Comparison of ENCODE assay signal across 1 cellular context in the genomic region with DNA sequence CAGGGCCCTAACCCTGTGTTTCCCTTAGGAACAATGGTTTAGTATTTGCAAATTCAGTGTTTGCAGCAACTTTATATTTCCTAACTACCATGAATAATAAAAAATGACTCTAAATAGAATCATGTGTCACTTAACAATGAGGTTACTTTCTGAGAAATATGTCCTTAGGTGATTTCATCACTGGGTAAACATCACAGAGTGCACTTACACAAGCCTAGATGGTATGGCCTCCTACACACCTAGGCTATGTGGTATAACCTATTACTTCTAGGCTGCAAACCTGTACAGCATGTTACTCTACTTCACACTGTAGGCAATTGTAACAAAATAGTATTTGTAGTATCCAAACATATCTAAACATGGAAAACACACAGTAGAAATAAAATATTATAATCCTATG.
A peak's percentile ranks its signal among the peaks of the same experiment; 100 is the strongest.
TF ChIP-seq lines count a peak whose summit lies in the region.

No MANE protein-coding gene starts in this region.

TF ChIP-seq in HepG2, 621 proteins besides CTCF, POLR2A, EP300 and RAD21 (continued from another document):
- TF ChIP-seq, protein P1, sequence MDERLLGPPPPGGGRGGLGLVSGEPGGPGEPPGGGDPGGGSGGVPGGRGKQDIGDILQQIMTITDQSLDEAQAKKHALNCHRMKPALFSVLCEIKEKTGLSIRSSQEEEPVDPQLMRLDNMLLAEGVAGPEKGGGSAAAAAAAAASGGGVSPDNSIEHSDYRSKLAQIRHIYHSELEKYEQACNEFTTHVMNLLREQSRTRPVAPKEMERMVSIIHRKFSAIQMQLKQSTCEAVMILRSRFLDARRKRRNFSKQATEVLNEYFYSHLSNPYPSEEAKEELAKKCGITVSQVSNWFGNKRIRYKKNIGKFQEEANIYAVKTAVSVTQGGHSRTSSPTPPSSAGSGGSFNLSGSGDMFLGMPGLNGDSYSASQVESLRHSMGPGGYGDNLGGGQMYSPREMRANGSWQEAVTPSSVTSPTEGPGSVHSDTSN (CRISPR knock-in tag; IDR thresholded peaks at IDR 0.05) = no peak
- TF ChIP-seq, protein P2, sequence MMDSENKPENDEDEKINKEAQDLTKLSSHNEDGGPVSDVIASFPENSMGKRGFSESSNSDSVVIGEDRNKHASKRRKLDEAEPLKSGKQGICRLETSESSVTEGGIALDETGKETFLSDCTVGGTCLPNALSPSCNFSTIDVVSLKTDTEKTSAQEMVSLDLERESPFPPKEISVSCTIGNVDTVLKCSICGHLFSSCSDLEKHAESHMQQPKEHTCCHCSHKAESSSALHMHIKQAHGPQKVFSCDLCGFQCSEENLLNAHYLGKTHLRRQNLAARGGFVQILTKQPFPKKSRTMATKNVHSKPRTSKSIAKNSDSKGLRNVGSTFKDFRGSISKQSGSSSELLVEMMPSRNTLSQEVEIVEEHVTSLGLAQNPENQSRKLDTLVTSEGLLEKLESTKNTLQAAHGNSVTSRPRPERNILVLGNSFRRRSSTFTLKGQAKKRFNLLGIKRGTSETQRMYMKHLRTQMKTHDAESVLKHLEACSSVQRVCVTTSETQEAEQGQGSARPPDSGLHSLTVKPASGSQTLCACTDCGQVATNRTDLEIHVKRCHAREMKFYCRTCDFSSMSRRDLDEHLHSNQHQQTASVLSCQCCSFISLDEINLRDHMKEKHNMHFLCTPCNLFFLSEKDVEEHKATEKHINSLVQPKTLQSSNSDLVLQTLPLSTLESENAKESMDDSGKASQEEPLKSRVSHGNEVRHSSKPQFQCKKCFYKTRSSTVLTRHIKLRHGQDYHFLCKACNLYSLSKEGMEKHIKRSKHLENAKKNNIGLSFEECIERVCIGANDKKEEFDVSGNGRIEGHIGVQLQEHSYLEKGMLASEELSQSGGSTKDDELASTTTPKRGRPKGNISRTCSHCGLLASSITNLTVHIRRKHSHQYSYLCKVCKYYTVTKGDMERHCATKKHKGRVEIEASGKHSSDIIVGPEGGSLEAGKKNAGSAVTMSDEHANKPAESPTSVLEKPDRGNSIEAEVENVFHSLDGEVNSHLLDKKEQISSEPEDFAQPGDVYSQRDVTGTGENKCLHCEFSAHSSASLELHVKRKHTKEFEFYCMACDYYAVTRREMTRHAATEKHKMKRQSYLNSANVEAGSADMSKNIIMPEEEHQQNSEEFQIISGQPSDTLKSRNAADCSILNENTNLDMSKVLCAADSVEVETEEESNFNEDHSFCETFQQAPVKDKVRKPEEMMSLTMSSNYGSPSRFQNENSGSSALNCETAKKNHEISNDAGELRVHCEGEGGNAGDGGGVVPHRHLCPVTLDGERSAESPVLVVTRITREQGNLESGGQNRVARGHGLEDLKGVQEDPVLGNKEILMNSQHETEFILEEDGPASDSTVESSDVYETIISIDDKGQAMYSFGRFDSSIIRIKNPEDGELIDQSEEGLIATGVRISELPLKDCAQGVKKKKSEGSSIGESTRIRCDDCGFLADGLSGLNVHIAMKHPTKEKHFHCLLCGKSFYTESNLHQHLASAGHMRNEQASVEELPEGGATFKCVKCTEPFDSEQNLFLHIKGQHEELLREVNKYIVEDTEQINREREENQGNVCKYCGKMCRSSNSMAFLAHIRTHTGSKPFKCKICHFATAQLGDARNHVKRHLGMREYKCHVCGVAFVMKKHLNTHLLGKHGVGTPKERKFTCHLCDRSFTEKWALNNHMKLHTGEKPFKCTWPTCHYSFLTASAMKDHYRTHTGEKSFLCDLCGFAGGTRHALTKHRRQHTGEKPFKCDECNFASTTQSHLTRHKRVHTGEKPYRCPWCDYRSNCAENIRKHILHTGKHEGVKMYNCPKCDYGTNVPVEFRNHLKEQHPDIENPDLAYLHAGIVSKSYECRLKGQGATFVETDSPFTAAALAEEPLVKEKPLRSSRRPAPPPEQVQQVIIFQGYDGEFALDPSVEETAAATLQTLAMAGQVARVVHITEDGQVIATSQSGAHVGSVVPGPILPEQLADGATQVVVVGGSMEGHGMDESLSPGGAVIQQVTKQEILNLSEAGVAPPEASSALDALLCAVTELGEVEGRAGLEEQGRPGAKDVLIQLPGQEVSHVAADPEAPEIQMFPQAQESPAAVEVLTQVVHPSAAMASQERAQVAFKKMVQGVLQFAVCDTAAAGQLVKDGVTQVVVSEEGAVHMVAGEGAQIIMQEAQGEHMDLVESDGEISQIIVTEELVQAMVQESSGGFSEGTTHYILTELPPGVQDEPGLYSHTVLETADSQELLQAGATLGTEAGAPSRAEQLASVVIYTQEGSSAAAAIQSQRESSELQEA (CRISPR knock-in tag; IDR thresholded peaks at IDR 0.05; ENCODE audit: not compliant biosample characterization) = no peak
- TF ChIP-seq CCDC6 (CRISPR knock-in tag; IDR thresholded peaks at IDR 0.05) (no peak), ZNF567 (CRISPR knock-in tag; IDR thresholded peaks at IDR 0.05; ENCODE audit: borderline replicate concordance) (no peak), SIX4 (CRISPR knock-in tag; IDR thresholded peaks at IDR 0.05) (no peak), ATRX (CRISPR knock-in tag; IDR thresholded peaks at IDR 0.05; ENCODE audit: borderline replicate concordance) (no peak), MEIS1 (CRISPR knock-in tag; IDR thresholded peaks at IDR 0.05; ENCODE audit: borderline replicate concordance) (no peak), ZNF335 (CRISPR knock-in tag; IDR thresholded peaks at IDR 0.05) (no peak), CHCHD3 (CRISPR knock-in tag; IDR thresholded peaks at IDR 0.05) (no peak), ATF7 (IDR thresholded peaks at IDR 0.05) (no peak), ATF7 (CRISPR knock-in tag; IDR thresholded peaks at IDR 0.05) (no peak), HCFC1 (IDR thresholded peaks at IDR 0.05; ENCODE audit: low read depth, low read length) (no peak), ZFX (CRISPR knock-in tag; IDR thresholded peaks at IDR 0.05; ENCODE audit: low read depth) (no peak), ZMYM4 (CRISPR knock-in tag; IDR thresholded peaks at IDR 0.05) (no peak), ZNF256 (CRISPR knock-in tag; conservative IDR thresholded peaks at IDR 0.05) (no peak), CEBPG (CRISPR knock-in tag; IDR thresholded peaks at IDR 0.05) (peak; percentile 56; the same call in 1 of the 2 replicates), FOXA1 (IDR thresholded peaks at IDR 0.05) (no peak), FOXA1 (CRISPR knock-in tag; IDR thresholded peaks at IDR 0.05) (peak; percentile 64), ZNF207 (IDR thresholded peaks at IDR 0.05; ENCODE audit: borderline replicate concordance) (no peak), SOX5 (CRISPR knock-in tag; IDR thresholded peaks at IDR 0.05; ENCODE audit: borderline replicate concordance) (peak; percentile 9; the same call in 1 of the 2 replicates), ZNF546 (CRISPR knock-in tag; conservative IDR thresholded peaks at IDR 0.05) (no peak), RFXANK (CRISPR knock-in tag; IDR thresholded peaks at IDR 0.05) (no peak)
- TF ChIP-seq, protein P3, sequence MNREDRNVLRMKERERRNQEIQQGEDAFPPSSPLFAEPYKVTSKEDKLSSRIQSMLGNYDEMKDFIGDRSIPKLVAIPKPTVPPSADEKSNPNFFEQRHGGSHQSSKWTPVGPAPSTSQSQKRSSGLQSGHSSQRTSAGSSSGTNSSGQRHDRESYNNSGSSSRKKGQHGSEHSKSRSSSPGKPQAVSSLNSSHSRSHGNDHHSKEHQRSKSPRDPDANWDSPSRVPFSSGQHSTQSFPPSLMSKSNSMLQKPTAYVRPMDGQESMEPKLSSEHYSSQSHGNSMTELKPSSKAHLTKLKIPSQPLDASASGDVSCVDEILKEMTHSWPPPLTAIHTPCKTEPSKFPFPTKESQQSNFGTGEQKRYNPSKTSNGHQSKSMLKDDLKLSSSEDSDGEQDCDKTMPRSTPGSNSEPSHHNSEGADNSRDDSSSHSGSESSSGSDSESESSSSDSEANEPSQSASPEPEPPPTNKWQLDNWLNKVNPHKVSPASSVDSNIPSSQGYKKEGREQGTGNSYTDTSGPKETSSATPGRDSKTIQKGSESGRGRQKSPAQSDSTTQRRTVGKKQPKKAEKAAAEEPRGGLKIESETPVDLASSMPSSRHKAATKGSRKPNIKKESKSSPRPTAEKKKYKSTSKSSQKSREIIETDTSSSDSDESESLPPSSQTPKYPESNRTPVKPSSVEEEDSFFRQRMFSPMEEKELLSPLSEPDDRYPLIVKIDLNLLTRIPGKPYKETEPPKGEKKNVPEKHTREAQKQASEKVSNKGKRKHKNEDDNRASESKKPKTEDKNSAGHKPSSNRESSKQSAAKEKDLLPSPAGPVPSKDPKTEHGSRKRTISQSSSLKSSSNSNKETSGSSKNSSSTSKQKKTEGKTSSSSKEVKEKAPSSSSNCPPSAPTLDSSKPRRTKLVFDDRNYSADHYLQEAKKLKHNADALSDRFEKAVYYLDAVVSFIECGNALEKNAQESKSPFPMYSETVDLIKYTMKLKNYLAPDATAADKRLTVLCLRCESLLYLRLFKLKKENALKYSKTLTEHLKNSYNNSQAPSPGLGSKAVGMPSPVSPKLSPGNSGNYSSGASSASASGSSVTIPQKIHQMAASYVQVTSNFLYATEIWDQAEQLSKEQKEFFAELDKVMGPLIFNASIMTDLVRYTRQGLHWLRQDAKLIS (CRISPR knock-in tag; IDR thresholded peaks at IDR 0.05) = no peak
- TF ChIP-seq, protein P4, sequence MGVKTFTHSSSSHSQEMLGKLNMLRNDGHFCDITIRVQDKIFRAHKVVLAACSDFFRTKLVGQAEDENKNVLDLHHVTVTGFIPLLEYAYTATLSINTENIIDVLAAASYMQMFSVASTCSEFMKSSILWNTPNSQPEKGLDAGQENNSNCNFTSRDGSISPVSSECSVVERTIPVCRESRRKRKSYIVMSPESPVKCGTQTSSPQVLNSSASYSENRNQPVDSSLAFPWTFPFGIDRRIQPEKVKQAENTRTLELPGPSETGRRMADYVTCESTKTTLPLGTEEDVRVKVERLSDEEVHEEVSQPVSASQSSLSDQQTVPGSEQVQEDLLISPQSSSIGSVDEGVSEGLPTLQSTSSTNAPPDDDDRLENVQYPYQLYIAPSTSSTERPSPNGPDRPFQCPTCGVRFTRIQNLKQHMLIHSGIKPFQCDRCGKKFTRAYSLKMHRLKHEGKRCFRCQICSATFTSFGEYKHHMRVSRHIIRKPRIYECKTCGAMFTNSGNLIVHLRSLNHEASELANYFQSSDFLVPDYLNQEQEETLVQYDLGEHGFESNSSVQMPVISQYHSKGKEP (CRISPR knock-in tag; IDR thresholded peaks at IDR 0.05) = no peak
- TF ChIP-seq, protein P5, sequence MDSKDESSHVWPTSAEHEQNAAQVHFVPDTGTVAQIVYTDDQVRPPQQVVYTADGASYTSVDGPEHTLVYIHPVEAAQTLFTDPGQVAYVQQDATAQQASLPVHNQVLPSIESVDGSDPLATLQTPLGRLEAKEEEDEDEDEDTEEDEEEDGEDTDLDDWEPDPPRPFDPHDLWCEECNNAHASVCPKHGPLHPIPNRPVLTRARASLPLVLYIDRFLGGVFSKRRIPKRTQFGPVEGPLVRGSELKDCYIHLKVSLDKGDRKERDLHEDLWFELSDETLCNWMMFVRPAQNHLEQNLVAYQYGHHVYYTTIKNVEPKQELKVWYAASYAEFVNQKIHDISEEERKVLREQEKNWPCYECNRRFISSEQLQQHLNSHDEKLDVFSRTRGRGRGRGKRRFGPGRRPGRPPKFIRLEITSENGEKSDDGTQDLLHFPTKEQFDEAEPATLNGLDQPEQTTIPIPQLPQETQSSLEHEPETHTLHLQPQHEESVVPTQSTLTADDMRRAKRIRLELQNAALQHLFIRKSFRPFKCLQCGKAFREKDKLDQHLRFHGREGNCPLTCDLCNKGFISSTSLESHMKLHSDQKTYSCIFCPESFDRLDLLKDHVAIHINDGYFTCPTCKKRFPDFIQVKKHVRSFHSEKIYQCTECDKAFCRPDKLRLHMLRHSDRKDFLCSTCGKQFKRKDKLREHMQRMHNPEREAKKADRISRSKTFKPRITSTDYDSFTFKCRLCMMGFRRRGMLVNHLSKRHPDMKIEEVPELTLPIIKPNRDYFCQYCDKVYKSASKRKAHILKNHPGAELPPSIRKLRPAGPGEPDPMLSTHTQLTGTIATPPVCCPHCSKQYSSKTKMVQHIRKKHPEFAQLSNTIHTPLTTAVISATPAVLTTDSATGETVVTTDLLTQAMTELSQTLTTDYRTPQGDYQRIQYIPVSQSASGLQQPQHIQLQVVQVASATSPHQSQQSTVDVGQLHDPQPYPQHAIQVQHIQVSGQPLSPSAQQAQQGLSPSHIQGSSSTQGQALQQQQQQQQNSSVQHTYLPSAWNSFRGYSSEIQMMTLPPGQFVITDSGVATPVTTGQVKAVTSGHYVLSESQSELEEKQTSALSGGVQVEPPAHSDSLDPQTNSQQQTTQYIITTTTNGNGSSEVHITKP (CRISPR knock-in tag; IDR thresholded peaks at IDR 0.05; ENCODE audit: low read depth) = peak; percentile 72; the same call in 1 of the 2 replicates
- TF ChIP-seq, protein P6, sequence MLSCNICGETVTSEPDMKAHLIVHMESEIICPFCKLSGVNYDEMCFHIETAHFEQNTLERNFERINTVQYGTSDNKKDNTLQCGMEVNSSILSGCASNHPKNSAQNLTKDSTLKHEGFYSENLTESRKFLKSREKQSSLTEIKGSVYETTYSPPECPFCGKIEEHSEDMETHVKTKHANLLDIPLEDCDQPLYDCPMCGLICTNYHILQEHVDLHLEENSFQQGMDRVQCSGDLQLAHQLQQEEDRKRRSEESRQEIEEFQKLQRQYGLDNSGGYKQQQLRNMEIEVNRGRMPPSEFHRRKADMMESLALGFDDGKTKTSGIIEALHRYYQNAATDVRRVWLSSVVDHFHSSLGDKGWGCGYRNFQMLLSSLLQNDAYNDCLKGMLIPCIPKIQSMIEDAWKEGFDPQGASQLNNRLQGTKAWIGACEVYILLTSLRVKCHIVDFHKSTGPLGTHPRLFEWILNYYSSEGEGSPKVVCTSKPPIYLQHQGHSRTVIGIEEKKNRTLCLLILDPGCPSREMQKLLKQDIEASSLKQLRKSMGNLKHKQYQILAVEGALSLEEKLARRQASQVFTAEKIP (CRISPR knock-in tag; IDR thresholded peaks at IDR 0.05; ENCODE audit: borderline replicate concordance) = no peak
- TF ChIP-seq, protein P7, sequence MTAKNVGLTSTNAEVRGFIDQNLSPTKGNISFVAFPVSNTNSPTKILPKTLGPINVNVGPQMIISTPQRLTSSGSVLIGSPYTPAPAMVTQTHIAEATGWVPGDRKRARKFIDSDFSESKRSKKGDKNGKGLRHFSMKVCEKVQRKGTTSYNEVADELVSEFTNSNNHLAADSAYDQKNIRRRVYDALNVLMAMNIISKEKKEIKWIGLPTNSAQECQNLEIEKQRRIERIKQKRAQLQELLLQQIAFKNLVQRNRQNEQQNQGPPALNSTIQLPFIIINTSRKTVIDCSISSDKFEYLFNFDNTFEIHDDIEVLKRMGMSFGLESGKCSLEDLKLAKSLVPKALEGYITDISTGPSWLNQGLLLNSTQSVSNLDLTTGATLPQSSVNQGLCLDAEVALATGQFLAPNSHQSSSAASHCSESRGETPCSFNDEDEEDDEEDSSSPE (CRISPR knock-in tag; IDR thresholded peaks at IDR 0.05) = no peak
TF ChIP-seq in HepG2: peak in this region for 7.
